ENCODE assay signal across 9 cellular contexts in genomic region chr21:42414928-42415769, GRCh38. TPM values are rescaled to one million over a fixed set of nuclear protein-coding genes. Genes with fewer than 3 reads are reported as not detected.
A peak's percentile ranks its signal among the peaks of the same experiment; 100 is the strongest.
DNase-seq lines count a peak whose midpoint lies in the region; ATAC-seq and TF ChIP-seq lines count a peak whose summit lies in the region.
"Had no signal": no experiment of that assay in that cellular context is flagged by ENCODE, and none has a peak within 500 bp of the region (broad histone marks: within the 10 kb centered on the region; RNA-seq: fewer than 3 reads in every experiment).

No MANE protein-coding gene starts in this region.

- DNase-seq in GM10266 (ENCODE audit: extremely low spot score) (peak; percentile 86), HCT116 (ENCODE audit: low read depth, low spot score) (peak; percentile 63), PC-9 (peak; percentile 56 to 65), mesenteric fat pad (ENCODE audit: low spot score) (peak; percentile 73), superior temporal gyrus (ENCODE audit: extremely low spot score) (peak; percentile 36), NCI-H1092 (lab: John Stamatoyannopoulos, UW) (no peak), left lobe of liver (ENCODE audit: low spot score) (no peak)
- DNase-seq in activated naive CD4-positive, alpha-beta T cell (lab: John Stamatoyannopoulos, UW): peak; percentile 51 to 73 (median 62)

- peak overlapping the region; percentile 37; the same call in 1 of the 2 replicates for H3K9ac ChIP-seq in HCT116 (ENCODE audit: low read length)

- no peak for TF ChIP-seq POLR2A in HCT116 (IDR thresholded peaks at IDR 0.05; ENCODE audit: borderline replicate concordance, extremely low read depth, insufficient read depth, insufficient read length)

- no peak for TF ChIP-seq RAD21 in HCT116 (IDR thresholded peaks at IDR 0.05; ENCODE audit: low read depth)

- H3K79me2 ChIP-seq in HCT116 (ENCODE audit: insufficient read depth, low read length): no peaks in the 10 kb centered on the region
- H3K79me2 ChIP-seq in PC-9 (ENCODE audit: low read depth): no peaks in the 10 kb centered on the region

- no peaks in the 10 kb centered on the region for H3K9me3 ChIP-seq in HCT116 (ENCODE audit: control insufficient read depth in 1 of 2, insufficient read depth in 1 of 2, low read depth in 1 of 2, low read length in 2 of 2)
- H3K9me3 ChIP-seq in PC-9 (ENCODE audit: insufficient read depth, low read depth): no peaks in the 10 kb centered on the region

- H2AFZ ChIP-seq in HCT116 (ENCODE audit: low read depth, low read length, poor library complexity, severe bottlenecking) (peak overlapping the region; percentile 87), PC-9 (no peak overlapping the region)

- peak overlapping the region; percentile 16; the same call in 1 of the 2 replicates for H3K27ac ChIP-seq in HCT116 (ENCODE audit: low read depth, low read length)
- no peak overlapping the region for H3K27ac ChIP-seq in PC-9

- H3K27me3 ChIP-seq in HCT116 (ENCODE audit: insufficient read depth, low read length) (peaks cover 6% of the 10 kb centered on the region; the same call in 1 of the 2 replicates), PC-9 (ENCODE audit: insufficient read depth, low read depth) (no peaks in the 10 kb centered on the region)

- CTCF ChIA-PET in HCT116 (lab: Charles Lee): no interaction called here
- CTCF ChIA-PET in PC-9 (lab: Charles Lee): no interaction called here

- H3K9me2 ChIP-seq in HCT116 (ENCODE audit: insufficient read depth) (no peaks in the 10 kb centered on the region), PC-9 (ENCODE audit: insufficient read depth) (no peaks in the 10 kb centered on the region)

- TF ChIP-seq CTCF in GM10266 (IDR thresholded peaks at IDR 0.05; ENCODE audit: control insufficient read depth, insufficient read depth, low read depth, missing control alignments) (no peak), HCT116 (IDR thresholded peaks at IDR 0.05 in 2 of 3, conservative IDR thresholded peaks at IDR 0.05 in 1 of 3; ENCODE audit: borderline replicate concordance in 1 of 3, insufficient read depth in 1 of 3, low read depth in 2 of 3, low read length in 2 of 3) (no peak), PC-9 (conservative IDR thresholded peaks at IDR 0.05) (no peak)

- RAD21 ChIA-PET in HCT116 (lab: Charles Lee; ENCODE audit: low non-redundant PET in 1 of 2, low total read pairs in 2 of 2, uncharacterized antibody in 2 of 2, unreplicated experiment in 2 of 2): no interaction called here

- H3K36me3 ChIP-seq in HCT116 (ENCODE audit: control insufficient read depth in 1 of 2, insufficient read depth in 2 of 2, low read length in 2 of 2) (no peaks in the 10 kb centered on the region), PC-9 (ENCODE audit: low read depth) (no peaks in the 10 kb centered on the region)

- ATAC-seq in HCT116 (peak; percentile 84), left lobe of liver (no peak)

- H3K4me3 ChIP-seq in HCT116 (replicated peaks in 1 of 2; ENCODE audit: low read depth in 1 of 2, low read length in 2 of 2) (peak overlapping the region in 1 of 2 experiments; percentile 30; a peak in 2 of 4 replicates), PC-9 (no peak overlapping the region)

- BruUV-seq in HCT116 (replicated peaks; lab: Mats Ljungman, UMichigan) (no TSS peak), PC-9 (replicated peaks; lab: Mats Ljungman, UMichigan) (no TSS peak)

- H4K20me1 ChIP-seq in HCT116 (ENCODE audit: insufficient read depth) (no peaks in the 10 kb centered on the region), PC-9 (ENCODE audit: insufficient read depth) (no peaks in the 10 kb centered on the region)

- POLR2A ChIA-PET in HCT116 (lab: Charles Lee) (no interaction called here), PC-9 (lab: Charles Lee; ENCODE audit: unreplicated experiment) (no interaction called here)

- intact Hi-C loops in HCT116 (cut with micrococcal nuclease) (no loop called here), PC-9 (cut with micrococcal nuclease; ENCODE audit: unreplicated experiment) (no loop called here)

- H3K4me1 ChIP-seq in HCT116 (ENCODE audit: control insufficient read depth in 1 of 2, insufficient read depth in 2 of 2, low read length in 2 of 2) (peaks cover 9 to 16% of the 10 kb centered on the region in 2 experiments), PC-9 (replicated peaks; ENCODE audit: insufficient read depth) (0 out of 2 replicates have a peak, but pooled peaks cover 9% of the 10 kb centered on the region)

- H3K4me2 ChIP-seq in HCT116 (ENCODE audit: low read length) (peak overlapping the region; percentile 71), PC-9 (peak overlapping the region; percentile 59; the same call in 1 of the 2 replicates)

- no peaks in the 10 kb centered on the region for H3F3A ChIP-seq in PC-9 (ENCODE audit: insufficient read depth, low read depth)

TF ChIP-seq in HCT116, 20 proteins besides CTCF, POLR2A, EP300 and RAD21 (continues in another document):
- TF ChIP-seq YY1 (IDR thresholded peaks at IDR 0.05; ENCODE audit: extremely low read depth, insufficient replicate concordance, low read depth, low read length): no peak
- TF ChIP-seq SP1 (IDR thresholded peaks at IDR 0.05; ENCODE audit: low read depth): no peak
- TF ChIP-seq ATF3 (IDR thresholded peaks at IDR 0.05): no peak
- no peak for TF ChIP-seq SRF (IDR thresholded peaks at IDR 0.05; ENCODE audit: low read depth)
- no peak for TF ChIP-seq ZNF274 (IDR thresholded peaks at IDR 0.05; ENCODE audit: low read depth, low read length)
- TF ChIP-seq JUND (IDR thresholded peaks at IDR 0.05): peak; percentile 65
- no peak for TF ChIP-seq EZH2 (IDR thresholded peaks at IDR 0.05)
- TF ChIP-seq POLR2AphosphoS5 (IDR thresholded peaks at IDR 0.05; ENCODE audit: low read depth, low read length): peak; percentile 41; the same call in 1 of the 2 replicates
- no peak for TF ChIP-seq TCF7L2 (IDR thresholded peaks at IDR 0.05; ENCODE audit: borderline replicate concordance, extremely low read depth, insufficient read depth, insufficient read length)
- TF ChIP-seq MAX (IDR thresholded peaks at IDR 0.05): no peak
- no peak for TF ChIP-seq ELF1 (IDR thresholded peaks at IDR 0.05; ENCODE audit: borderline replicate concordance, low read depth)
- TF ChIP-seq FOSL1 (IDR thresholded peaks at IDR 0.05; ENCODE audit: low read depth): peak; percentile 84
- no peak for TF ChIP-seq CEBPB (IDR thresholded peaks at IDR 0.05; ENCODE audit: low read depth)
- no peak for TF ChIP-seq SIN3A (IDR thresholded peaks at IDR 0.05; ENCODE audit: low read depth)
- no peak for TF ChIP-seq CBX3 (IDR thresholded peaks at IDR 0.05; ENCODE audit: low read depth)
- TF ChIP-seq ZBTB33 (IDR thresholded peaks at IDR 0.05; ENCODE audit: extremely low read depth, insufficient replicate concordance, low read length): no peak
- no peak for TF ChIP-seq EZH2phosphoT487 (IDR thresholded peaks at IDR 0.05; ENCODE audit: borderline replicate concordance)
- TF ChIP-seq ZFX (IDR thresholded peaks at IDR 0.05): no peak
- no peak for TF ChIP-seq EGR1 (IDR thresholded peaks at IDR 0.05; ENCODE audit: low read depth)

RNA-seq across cellular contexts. Expression of gene UBASH3A, which starts 11.4 kb away (rescaled TPM):
- total RNA-seq in HCT116 (2021; ENCODE audit: unreplicated experiment) (0.07 TPM), PC-9 (2021) (not detected in 2 replicates), mesenteric fat pad (0.32 TPM), left lobe of liver (0.20 TPM)
- polyA plus RNA-seq in HCT116 (2012): not detected in 2 replicates
- polyA plus RNA-seq: neural cell had no signal

RNA-seq across cellular contexts. Expression of gene TMPRSS3, which starts 19.3 kb away (rescaled TPM):
- not detected for total RNA-seq in HCT116 (2021; ENCODE audit: unreplicated experiment)
- not detected in 2 replicates for polyA plus RNA-seq in HCT116 (2012)
- total RNA-seq in PC-9 (2021): 4.3 and 8.6 TPM in 2 replicates
- total RNA-seq in mesenteric fat pad: not detected
- total RNA-seq in left lobe of liver: 1.0 TPM

RNA-seq across cellular contexts. Expression of gene TFF1, which starts 48.8 kb away (rescaled TPM):
- 0.61 TPM for total RNA-seq in HCT116 (2021; ENCODE audit: unreplicated experiment)
- not detected in 2 replicates for polyA plus RNA-seq in HCT116 (2012)
- total RNA-seq in PC-9 (2021): 2.2 and 5.7 TPM in 2 replicates
- total RNA-seq in mesenteric fat pad: not detected
- 0.83 TPM for total RNA-seq in left lobe of liver
- polyA plus RNA-seq: neural cell had no signal

Comparison
In these comparisons a context has a peak if more than half of its experiments do, and no peak if none do; other contexts are left out.
1. DNase-seq: peak in GM10266 (single experiment), HCT116 (single experiment), PC-9 (2 of 2), activated naive CD4-positive, alpha-beta T cell (4 of 4), mesenteric fat pad (single experiment) and superior temporal gyrus (single experiment); none in NCI-H1092 (single experiment) and left lobe of liver (single experiment).